2 cellular contexts compared by ENCODE assay signal in the genomic region with DNA sequence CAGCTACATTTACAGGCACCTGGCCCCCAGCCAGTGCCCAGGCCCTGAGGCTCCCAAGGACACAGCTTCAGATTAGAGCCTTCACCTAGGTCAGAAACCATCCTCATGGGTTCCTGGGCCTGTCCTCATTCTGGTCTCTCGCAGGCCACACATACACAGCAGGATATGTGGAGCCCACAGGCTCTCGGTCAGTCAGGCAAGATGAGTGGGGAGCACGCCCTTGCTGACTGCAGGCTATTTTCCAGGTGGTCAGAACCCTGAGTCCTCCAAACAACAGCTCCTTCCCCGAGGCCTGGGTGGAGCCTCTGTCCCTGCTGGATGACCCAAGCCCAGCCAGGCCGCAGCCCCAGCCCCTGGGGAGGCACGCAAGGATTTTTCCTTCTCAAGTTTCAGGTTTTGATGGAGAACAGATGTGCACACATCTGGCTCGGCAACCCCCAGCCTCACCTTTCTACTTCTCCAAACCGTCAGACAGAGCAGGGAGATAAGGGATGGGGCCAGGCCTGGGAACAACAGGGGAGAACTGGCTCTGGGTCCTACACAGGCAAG.
TF ChIP-seq lines count a peak whose summit lies in the region.

No MANE protein-coding gene starts in this region.

TF ChIP-seq in SK-N-SH, 30 proteins besides CTCF, POLR2A, EP300 and RAD21 (continued from another document):
- TF ChIP-seq, protein P1, sequence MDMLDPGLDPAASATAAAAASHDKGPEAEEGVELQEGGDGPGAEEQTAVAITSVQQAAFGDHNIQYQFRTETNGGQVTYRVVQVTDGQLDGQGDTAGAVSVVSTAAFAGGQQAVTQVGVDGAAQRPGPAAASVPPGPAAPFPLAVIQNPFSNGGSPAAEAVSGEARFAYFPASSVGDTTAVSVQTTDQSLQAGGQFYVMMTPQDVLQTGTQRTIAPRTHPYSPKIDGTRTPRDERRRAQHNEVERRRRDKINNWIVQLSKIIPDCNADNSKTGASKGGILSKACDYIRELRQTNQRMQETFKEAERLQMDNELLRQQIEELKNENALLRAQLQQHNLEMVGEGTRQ (IDR thresholded peaks at IDR 0.05; ENCODE audit: borderline replicate concordance, low read depth, low read length): no peak
- TF ChIP-seq MXI1 (IDR thresholded peaks at IDR 0.05; ENCODE audit: low read depth, low read length): peak; percentile 46; the same call in 1 of the 2 replicates
- no peak for TF ChIP-seq SMC3 (IDR thresholded peaks at IDR 0.05; ENCODE audit: low read depth, low read length)
- TF ChIP-seq, protein P2, sequence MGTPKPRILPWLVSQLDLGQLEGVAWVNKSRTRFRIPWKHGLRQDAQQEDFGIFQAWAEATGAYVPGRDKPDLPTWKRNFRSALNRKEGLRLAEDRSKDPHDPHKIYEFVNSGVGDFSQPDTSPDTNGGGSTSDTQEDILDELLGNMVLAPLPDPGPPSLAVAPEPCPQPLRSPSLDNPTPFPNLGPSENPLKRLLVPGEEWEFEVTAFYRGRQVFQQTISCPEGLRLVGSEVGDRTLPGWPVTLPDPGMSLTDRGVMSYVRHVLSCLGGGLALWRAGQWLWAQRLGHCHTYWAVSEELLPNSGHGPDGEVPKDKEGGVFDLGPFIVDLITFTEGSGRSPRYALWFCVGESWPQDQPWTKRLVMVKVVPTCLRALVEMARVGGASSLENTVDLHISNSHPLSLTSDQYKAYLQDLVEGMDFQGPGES (IDR thresholded peaks at IDR 0.05; ENCODE audit: low read depth, low read length): no peak

TF ChIP-seq in SK-N-SH treated with all-trans-retinoic acid at 6 μM for 48 hours, 23 proteins besides CTCF, POLR2A, EP300 and RAD21 (continued from another document):
- TF ChIP-seq, protein P3, sequence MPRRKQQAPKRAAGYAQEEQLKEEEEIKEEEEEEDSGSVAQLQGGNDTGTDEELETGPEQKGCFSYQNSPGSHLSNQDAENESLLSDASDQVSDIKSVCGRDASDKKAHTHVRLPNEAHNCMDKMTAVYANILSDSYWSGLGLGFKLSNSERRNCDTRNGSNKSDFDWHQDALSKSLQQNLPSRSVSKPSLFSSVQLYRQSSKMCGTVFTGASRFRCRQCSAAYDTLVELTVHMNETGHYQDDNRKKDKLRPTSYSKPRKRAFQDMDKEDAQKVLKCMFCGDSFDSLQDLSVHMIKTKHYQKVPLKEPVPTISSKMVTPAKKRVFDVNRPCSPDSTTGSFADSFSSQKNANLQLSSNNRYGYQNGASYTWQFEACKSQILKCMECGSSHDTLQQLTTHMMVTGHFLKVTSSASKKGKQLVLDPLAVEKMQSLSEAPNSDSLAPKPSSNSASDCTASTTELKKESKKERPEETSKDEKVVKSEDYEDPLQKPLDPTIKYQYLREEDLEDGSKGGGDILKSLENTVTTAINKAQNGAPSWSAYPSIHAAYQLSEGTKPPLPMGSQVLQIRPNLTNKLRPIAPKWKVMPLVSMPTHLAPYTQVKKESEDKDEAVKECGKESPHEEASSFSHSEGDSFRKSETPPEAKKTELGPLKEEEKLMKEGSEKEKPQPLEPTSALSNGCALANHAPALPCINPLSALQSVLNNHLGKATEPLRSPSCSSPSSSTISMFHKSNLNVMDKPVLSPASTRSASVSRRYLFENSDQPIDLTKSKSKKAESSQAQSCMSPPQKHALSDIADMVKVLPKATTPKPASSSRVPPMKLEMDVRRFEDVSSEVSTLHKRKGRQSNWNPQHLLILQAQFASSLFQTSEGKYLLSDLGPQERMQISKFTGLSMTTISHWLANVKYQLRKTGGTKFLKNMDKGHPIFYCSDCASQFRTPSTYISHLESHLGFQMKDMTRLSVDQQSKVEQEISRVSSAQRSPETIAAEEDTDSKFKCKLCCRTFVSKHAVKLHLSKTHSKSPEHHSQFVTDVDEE (CRISPR knock-in tag; IDR thresholded peaks at IDR 0.05): no peak
- TF ChIP-seq ESRRG (CRISPR knock-in tag; IDR thresholded peaks at IDR 0.05) (no peak), TOX (CRISPR knock-in tag; IDR thresholded peaks at IDR 0.05; ENCODE audit: borderline replicate concordance) (no peak), ARNTL (CRISPR knock-in tag; IDR thresholded peaks at IDR 0.05; ENCODE audit: borderline replicate concordance, low read depth) (no peak), SNAI2 (CRISPR knock-in tag; IDR thresholded peaks at IDR 0.05) (no peak), ZFP30 (CRISPR knock-in tag; IDR thresholded peaks at IDR 0.05) (no peak)
- TF ChIP-seq, protein P4, sequence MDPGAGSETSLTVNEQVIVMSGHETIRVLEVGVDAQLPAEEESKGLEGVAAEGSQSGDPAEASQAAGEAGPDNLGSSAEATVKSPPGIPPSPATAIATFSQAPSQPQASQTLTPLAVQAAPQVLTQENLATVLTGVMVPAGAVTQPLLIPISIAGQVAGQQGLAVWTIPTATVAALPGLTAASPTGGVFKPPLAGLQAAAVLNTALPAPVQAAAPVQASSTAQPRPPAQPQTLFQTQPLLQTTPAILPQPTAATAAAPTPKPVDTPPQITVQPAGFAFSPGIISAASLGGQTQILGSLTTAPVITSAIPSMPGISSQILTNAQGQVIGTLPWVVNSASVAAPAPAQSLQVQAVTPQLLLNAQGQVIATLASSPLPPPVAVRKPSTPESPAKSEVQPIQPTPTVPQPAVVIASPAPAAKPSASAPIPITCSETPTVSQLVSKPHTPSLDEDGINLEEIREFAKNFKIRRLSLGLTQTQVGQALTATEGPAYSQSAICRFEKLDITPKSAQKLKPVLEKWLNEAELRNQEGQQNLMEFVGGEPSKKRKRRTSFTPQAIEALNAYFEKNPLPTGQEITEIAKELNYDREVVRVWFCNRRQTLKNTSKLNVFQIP (CRISPR knock-in tag; IDR thresholded peaks at IDR 0.05; ENCODE audit: borderline replicate concordance, low read depth): no peak
